8 cellular contexts compared by ENCODE assay signal in the genomic region with DNA sequence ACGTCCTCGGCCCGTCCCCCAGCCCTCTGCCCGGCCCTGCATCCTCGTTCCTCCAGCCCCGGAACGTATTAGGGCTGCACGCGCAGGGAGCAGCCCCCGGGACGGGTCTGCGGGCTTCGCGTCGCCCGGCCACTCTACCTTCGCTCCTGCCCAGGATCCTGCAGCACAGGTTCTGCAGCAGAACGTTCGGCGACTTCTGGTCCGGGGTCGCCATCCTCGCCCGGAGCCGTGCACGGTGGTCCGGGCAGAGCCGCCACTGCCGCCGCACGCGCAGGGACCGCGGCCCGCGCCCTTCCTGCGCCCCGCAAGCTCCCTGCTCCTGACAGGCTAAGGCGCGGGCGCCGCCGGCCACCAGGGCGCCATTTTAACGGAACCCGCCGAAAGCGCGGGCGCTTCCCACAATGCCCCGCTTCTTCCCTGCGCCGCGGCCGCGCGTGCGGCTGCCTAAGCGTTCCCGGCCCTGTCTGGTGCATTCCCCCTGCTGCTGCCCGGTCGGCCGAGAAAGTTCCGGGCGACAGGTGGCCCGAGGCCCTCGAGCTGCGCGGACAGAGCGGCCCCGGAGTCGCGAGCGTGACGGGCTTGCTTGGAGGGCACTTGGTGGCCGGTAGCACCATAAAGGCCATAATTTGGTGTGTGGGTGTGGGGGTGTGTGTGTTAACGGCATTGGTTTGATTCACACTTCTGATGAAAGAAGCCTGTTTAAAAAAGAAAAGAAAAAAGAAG.
DNase-seq lines count a peak whose midpoint lies in the region; ATAC-seq and TF ChIP-seq lines count a peak whose summit lies in the region.

A gene with protein sequence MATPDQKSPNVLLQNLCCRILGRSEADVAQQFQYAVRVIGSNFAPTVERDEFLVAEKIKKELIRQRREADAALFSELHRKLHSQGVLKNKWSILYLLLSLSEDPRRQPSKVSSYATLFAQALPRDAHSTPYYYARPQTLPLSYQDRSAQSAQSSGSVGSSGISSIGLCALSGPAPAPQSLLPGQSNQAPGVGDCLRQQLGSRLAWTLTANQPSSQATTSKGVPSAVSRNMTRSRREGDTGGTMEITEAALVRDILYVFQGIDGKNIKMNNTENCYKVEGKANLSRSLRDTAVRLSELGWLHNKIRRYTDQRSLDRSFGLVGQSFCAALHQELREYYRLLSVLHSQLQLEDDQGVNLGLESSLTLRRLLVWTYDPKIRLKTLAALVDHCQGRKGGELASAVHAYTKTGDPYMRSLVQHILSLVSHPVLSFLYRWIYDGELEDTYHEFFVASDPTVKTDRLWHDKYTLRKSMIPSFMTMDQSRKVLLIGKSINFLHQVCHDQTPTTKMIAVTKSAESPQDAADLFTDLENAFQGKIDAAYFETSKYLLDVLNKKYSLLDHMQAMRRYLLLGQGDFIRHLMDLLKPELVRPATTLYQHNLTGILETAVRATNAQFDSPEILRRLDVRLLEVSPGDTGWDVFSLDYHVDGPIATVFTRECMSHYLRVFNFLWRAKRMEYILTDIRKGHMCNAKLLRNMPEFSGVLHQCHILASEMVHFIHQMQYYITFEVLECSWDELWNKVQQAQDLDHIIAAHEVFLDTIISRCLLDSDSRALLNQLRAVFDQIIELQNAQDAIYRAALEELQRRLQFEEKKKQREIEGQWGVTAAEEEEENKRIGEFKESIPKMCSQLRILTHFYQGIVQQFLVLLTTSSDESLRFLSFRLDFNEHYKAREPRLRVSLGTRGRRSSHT (minus strand): TSS at position 387 of the 723 bp plus-strand sequence. CDS start 173 bp downstream, at position 214.

- peak within 1 kb of the TSS; percentile 98 to 100 for H3K4me3 ChIP-seq in cardiac fibroblast (replicated peaks in 1 of 2; ENCODE audit: low read depth in 2 of 2, low read length in 2 of 2)

- DNase-seq in ACHN = peak; percentile 80
- peak; percentile 15 for DNase-seq in NCI-H2196 treated with DMSO at 0.1 percent for 48 hours (lab: John Stamatoyannopoulos, UW; ENCODE audit: unreplicated experiment)
- peak; percentile 54 to 60 (median 58) for DNase-seq in activated CD4-positive, CD25-positive, alpha-beta regulatory T cell (lab: John Stamatoyannopoulos, UW)
- DNase-seq in cardiac fibroblast (ENCODE audit: low read depth in 2 of 2) = peak; percentile 82 to 86
- peak; percentile 82 for DNase-seq in iris pigment epithelial cell (ENCODE audit: low read depth)
- DNase-seq in stimulated activated CD4-positive, alpha-beta T cell treated with anti-CD3 and anti-CD28 coated beads, Interleukin-12 subunit alpha, Interleukin-12 subunit beta, amount 100 ng/mL, for 24 hours (ENCODE audit: low read depth in 2 of 2) = peak; percentile 70 to 73

- no peak for TF ChIP-seq CTCF in cardiac fibroblast (IDR thresholded peaks at IDR 0.05; ENCODE audit: low read depth, low read length)

- in situ Hi-C loops in ACHN (cut with HindIII; ENCODE audit: low pct_ligation_motif_present, low pct_unique_long_range_greater_than_20kb, low sequenced_read_pairs) = no loop called here

- peak; percentile 61 for ATAC-seq in GM18861 (IDR thresholded peaks at IDR 0.05; ENCODE audit: unreplicated experiment)
- peak; percentile 71 for ATAC-seq in HG03066 (IDR thresholded peaks at IDR 0.05; ENCODE audit: low read depth, unreplicated experiment)

Comparison
In these comparisons a context has a peak if more than half of its experiments do, and no peak if none do; other contexts are left out.
1. Peak in every context shown above with its lines: DNase-seq, ATAC-seq and H3K4me3 ChIP-seq.
2. DNase-seq: peak in every context shown above with its lines; median percentile 84 in cardiac fibroblast; 82 in iris pigment epithelial cell; 80 in ACHN; 72 in stimulated activated CD4-positive, alpha-beta T cell treated with anti-CD3 and anti-CD28 coated beads, Interleukin-12 subunit alpha, Interleukin-12 subunit beta, amount 100 ng/mL, for 24 hours; 58 in activated CD4-positive, CD25-positive, alpha-beta regulatory T cell; 15 in NCI-H2196 treated with DMSO at 0.1 percent for 48 hours.